12 cellular contexts compared by ENCODE assay signal in the genomic region with DNA sequence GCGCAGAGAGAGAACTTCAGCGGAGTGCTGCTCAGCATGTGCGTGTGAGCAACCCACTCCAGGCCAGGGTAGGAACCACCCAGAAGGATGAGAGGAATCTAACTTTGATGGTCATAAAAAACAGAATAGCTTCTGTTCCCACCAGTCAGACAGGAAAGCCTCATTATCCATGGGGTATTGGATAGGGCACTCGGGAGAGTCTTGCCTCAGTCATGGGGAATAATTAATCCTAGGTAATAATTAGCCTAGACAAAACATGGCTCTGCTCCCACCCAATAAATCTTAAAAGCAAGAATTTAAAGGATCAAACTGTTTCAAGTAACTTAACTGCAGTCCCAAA. TPM values are rescaled to one million over a fixed set of nuclear protein-coding genes. Genes with fewer than 3 reads are reported as not detected.
A peak's percentile ranks its signal among the peaks of the same experiment; 100 is the strongest.
DNase-seq lines count a peak whose midpoint lies in the region; ATAC-seq and TF ChIP-seq lines count a peak whose summit lies in the region.
"Had no signal": no experiment of that assay in that cellular context is flagged by ENCODE, and none has a peak within 500 bp of the region (broad histone marks: within the 10 kb centered on the region; RNA-seq: fewer than 3 reads in every experiment).

No MANE protein-coding gene starts in this region.

- H3K27me3 Mint-ChIP-seq in activated naive CD8-positive, alpha-beta T cell treated with anti-CD3 and anti-CD28 coated beads, Interleukin-2, amount 50 U/mL, for 24 hours, result peaks cover 7% of the 10 kb centered on the region

- H3K4me1 ChIP-seq in ascending aorta, result no peaks in the 10 kb centered on the region
- H3K4me1 ChIP-seq in iPS-15b (ENCODE audit: control insufficient read depth, insufficient read depth, low read length), result no peaks in the 10 kb centered on the region
- peaks cover 5 to 9% of the 10 kb centered on the region in 2 experiments for H3K4me1 ChIP-seq in trophoblast cell (ENCODE audit: control insufficient read depth in 1 of 2, insufficient read depth in 2 of 2, low read length in 2 of 2)

- no peak overlapping the region for H3K4ac ChIP-seq in trophoblast cell (ENCODE audit: low read depth, low read length)

- DNase-seq in BJ (ENCODE audit: low read depth) (no peak), ascending aorta (ENCODE audit: low spot score in 2 of 2) (no peak), trophoblast cell (no peak), NCI-H187 treated with DMSO at 0.1 percent for 48 hours (lab: John Stamatoyannopoulos, UW) (no peak)
- no peak for DNase-seq in activated naive CD4-positive, alpha-beta T cell treated with anti-CD3 and anti-CD28 coated beads, Interleukin-2, amount 50 U/mL, for 72 hours (ENCODE audit: low spot score in 2 of 2)
- DNase-seq in activated naive CD8-positive, alpha-beta T cell treated with anti-CD3 and anti-CD28 coated beads, Interleukin-2, amount 50 U/mL, for 24 hours, result no peak
- DNase-seq: amniotic stem cell; CD4-positive, CD25-positive, alpha-beta regulatory T cell; NCI-H1092 had no signal

- H2AK5ac ChIP-seq in trophoblast cell (ENCODE audit: low read length), result no peak overlapping the region

- H3K27ac Mint-ChIP-seq in activated naive CD4-positive, alpha-beta T cell treated with anti-CD3 and anti-CD28 coated beads, Interleukin-2, amount 50 U/mL, for 72 hours, result no peak overlapping the region
- no peak overlapping the region for H3K27ac Mint-ChIP-seq in activated naive CD8-positive, alpha-beta T cell treated with anti-CD3 and anti-CD28 coated beads, Interleukin-2, amount 50 U/mL, for 24 hours
- H3K27ac Mint-ChIP-seq: CD4-positive, CD25-positive, alpha-beta regulatory T cell had no signal

- no peaks in the 10 kb centered on the region for H3K9me3 ChIP-seq in ascending aorta
- H3K9me3 ChIP-seq in iPS-15b (ENCODE audit: control insufficient read depth, insufficient read depth, low read length), result no peaks in the 10 kb centered on the region
- H3K9me3 ChIP-seq in trophoblast cell (ENCODE audit: insufficient read depth, low read depth, low read length), result no peaks in the 10 kb centered on the region

- H3K36me3 Mint-ChIP-seq in activated naive CD4-positive, alpha-beta T cell treated with anti-CD3 and anti-CD28 coated beads, Interleukin-2, amount 50 U/mL, for 72 hours, result no peaks in the 10 kb centered on the region
- H3K36me3 Mint-ChIP-seq in activated naive CD8-positive, alpha-beta T cell treated with anti-CD3 and anti-CD28 coated beads, Interleukin-2, amount 50 U/mL, for 24 hours (ENCODE audit: low read depth), result no peaks in the 10 kb centered on the region
- H3K36me3 Mint-ChIP-seq: CD4-positive, CD25-positive, alpha-beta regulatory T cell had no signal

- peaks cover 3% of the 10 kb centered on the region for H3K79me2 ChIP-seq in trophoblast cell (ENCODE audit: control insufficient read depth, insufficient read depth, low read length, poor library complexity)

- no peak overlapping the region for H3K18ac ChIP-seq in trophoblast cell (ENCODE audit: low read length)

- H3K14ac ChIP-seq in trophoblast cell (ENCODE audit: low read length), result no peak overlapping the region

- H2AFZ ChIP-seq in trophoblast cell (ENCODE audit: insufficient read depth, low read length, poor library complexity), result peak overlapping the region; percentile 38

- no peak overlapping the region for H2BK12ac ChIP-seq in trophoblast cell (ENCODE audit: low read length)

- no peaks in the 10 kb centered on the region for H3K27me3 ChIP-seq in BJ (ENCODE audit: control insufficient read depth, insufficient read depth, low read length)
- no peaks in the 10 kb centered on the region for H3K27me3 ChIP-seq in ascending aorta
- no peaks in the 10 kb centered on the region for H3K27me3 ChIP-seq in iPS-15b (ENCODE audit: control insufficient read depth, insufficient read depth, low read length)
- H3K27me3 ChIP-seq in trophoblast cell (ENCODE audit: insufficient read depth, low read length), result no peaks in the 10 kb centered on the region

- H4K12ac ChIP-seq in trophoblast cell (ENCODE audit: low read depth, low read length), result peak overlapping the region; percentile 6

- no peak overlapping the region for H4K91ac ChIP-seq in trophoblast cell (ENCODE audit: low read depth, low read length)

- POLR2A ChIA-PET in BJ (lab: Charles Lee), result interaction anchor here (1.0 kb wide), 1 partner anchor 11 kb away, joined by 4 read pairs; no protein-coding TSS in a partner anchor

- peak overlapping the region; percentile 38 for H2BK120ac ChIP-seq in trophoblast cell (ENCODE audit: insufficient read depth, low read length, poor library complexity)

- no CpG with 5 or more reads among the region's 4 CpGs for WGBS in trophoblast cell (ENCODE audit: extremely low coverage, insufficient coverage, insufficient read length)

- peak overlapping the region; percentile 24; the same call in 1 of the 2 replicates for H3K4me3 ChIP-seq in BJ (ENCODE audit: low read depth, low read length)
- peak overlapping the region; percentile 37 to 56 for H3K4me3 ChIP-seq in ascending aorta
- peak overlapping the region; percentile 33 for H3K4me3 ChIP-seq in iPS-15b (ENCODE audit: low read depth, low read length)
- H3K4me3 ChIP-seq in trophoblast cell (ENCODE audit: low read depth, low read length), result no peak overlapping the region

- intact Hi-C loops in ascending aorta (cut with DNase I), result no loop called here

- H3K36me3 ChIP-seq in BJ (ENCODE audit: control insufficient read depth, insufficient read depth, low read length) (no peaks in the 10 kb centered on the region), ascending aorta (no peaks in the 10 kb centered on the region), iPS-15b (ENCODE audit: control insufficient read depth, insufficient read depth, low read length) (no peaks in the 10 kb centered on the region), trophoblast cell (ENCODE audit: control insufficient read depth in 1 of 2, insufficient read depth in 2 of 2, low read length in 2 of 2) (no peaks in the 10 kb centered on the region)

- H3K23ac ChIP-seq in trophoblast cell (ENCODE audit: low read length), result no peak overlapping the region

- H3K79me1 ChIP-seq in trophoblast cell (ENCODE audit: low read length), result peaks cover 5% of the 10 kb centered on the region

- no peak overlapping the region for H2BK5ac ChIP-seq in trophoblast cell (ENCODE audit: low read depth, low read length, poor library complexity)

- H3K27ac ChIP-seq in ascending aorta (no peak overlapping the region), trophoblast cell (ENCODE audit: low read depth, low read length) (no peak overlapping the region)

- no peak overlapping the region for H3K4me3 Mint-ChIP-seq in activated naive CD8-positive, alpha-beta T cell treated with anti-CD3 and anti-CD28 coated beads, Interleukin-2, amount 50 U/mL, for 24 hours
- H3K4me3 Mint-ChIP-seq: CD4-positive, CD25-positive, alpha-beta regulatory T cell had no signal

- H3K9ac ChIP-seq in iPS-15b (ENCODE audit: low read depth, low read length) (no peak overlapping the region), trophoblast cell (ENCODE audit: low read length) (no peak overlapping the region)

- H4K8ac ChIP-seq in trophoblast cell (ENCODE audit: low read depth, low read length), result peak overlapping the region; percentile 17

- peaks cover 11% of the 10 kb centered on the region for H3K4me1 Mint-ChIP-seq in activated naive CD8-positive, alpha-beta T cell treated with anti-CD3 and anti-CD28 coated beads, Interleukin-2, amount 50 U/mL, for 24 hours

- ATAC-seq in activated naive CD4-positive, alpha-beta T cell treated with anti-CD3 and anti-CD28 coated beads, Interleukin-2, amount 50 U/mL, for 72 hours, result no peak
- ATAC-seq in activated naive CD8-positive, alpha-beta T cell treated with anti-CD3 and anti-CD28 coated beads, Interleukin-2, amount 50 U/mL, for 24 hours, result no peak
- ATAC-seq in HG03139 (IDR thresholded peaks at IDR 0.05; ENCODE audit: unreplicated experiment), result no peak
- ATAC-seq: activated CD4-positive, CD25-positive, alpha-beta regulatory T cell treated with anti-CD3 and anti-CD28 coated beads, Interleukin-2, amount 50 U/mL, for 24 hours had no signal

- H3K4me2 ChIP-seq in trophoblast cell (ENCODE audit: low read length), result peak overlapping the region; percentile 42

- no peaks in the 10 kb centered on the region for H3K9me3 Mint-ChIP-seq in activated naive CD4-positive, alpha-beta T cell treated with anti-CD3 and anti-CD28 coated beads, Interleukin-2, amount 50 U/mL, for 72 hours
- H3K9me3 Mint-ChIP-seq in activated naive CD8-positive, alpha-beta T cell treated with anti-CD3 and anti-CD28 coated beads, Interleukin-2, amount 50 U/mL, for 24 hours, result no peaks in the 10 kb centered on the region
- H3K9me3 Mint-ChIP-seq: CD4-positive, CD25-positive, alpha-beta regulatory T cell had no signal

- TF ChIP-seq CTCF in BJ (IDR thresholded peaks at IDR 0.05; ENCODE audit: insufficient read depth, low read depth, low read length) (no peak), ascending aorta (IDR thresholded peaks at IDR 0.05) (no peak)

- CTCF ChIA-PET in BJ (lab: Yijun Ruan, JAX), result interaction anchor here (0.6 to 1.5 kb wide), 5 partner anchors 9 to 105 kb away, joined by 3 to 4 read pairs (median 3); no protein-coding TSS in a partner anchor

RNA-seq across cellular contexts. Expression of gene LDLRAD1, which starts 35.3 kb away (rescaled TPM):
- not detected in 2 replicates for polyA plus RNA-seq in BJ (2011; rRNA removed)
- not detected in 2 replicates for polyA minus RNA-seq in BJ (2011; rRNA and poly(A)+ RNA removed)
- not detected for total RNA-seq in ascending aorta
- polyA plus RNA-seq in trophoblast cell (2013), result not detected in 2 replicates
- total RNA-seq in activated naive CD4-positive, alpha-beta T cell treated with anti-CD3 and anti-CD28 coated beads, Interleukin-2, amount 50 U/mL, for 72 hours, result not detected
- total RNA-seq: CD4-positive, CD25-positive, alpha-beta regulatory T cell had no signal
- polyA plus RNA-seq: CD4-positive, CD25-positive, alpha-beta regulatory T cell had no signal

RNA-seq across cellular contexts. Expression of gene LRRC42, which starts 36.6 kb away (rescaled TPM):
- polyA plus RNA-seq in BJ (2011; rRNA removed), result 52.9 and 54.6 TPM in 2 replicates
- polyA minus RNA-seq in BJ (2011; rRNA and poly(A)+ RNA removed), result 16.2 and 27.7 TPM in 2 replicates
- total RNA-seq in ascending aorta, result 28.2 TPM
- 36.9 and 39.5 TPM in 2 replicates for polyA plus RNA-seq in trophoblast cell (2013)
- 10 to 100 TPM; 31.6 to 35.8 TPM for total RNA-seq in activated naive CD4-positive, alpha-beta T cell treated with anti-CD3 and anti-CD28 coated beads, Interleukin-2, amount 50 U/mL, for 72 hours

RNA-seq across cellular contexts. Expression of gene IFT25, which starts 37.2 kb away (rescaled TPM):
- 12.8 and 38.3 TPM in 2 replicates for polyA plus RNA-seq in BJ (2011; rRNA removed)
- polyA minus RNA-seq in BJ (2011; rRNA and poly(A)+ RNA removed), result 2.2 and 3.0 TPM in 2 replicates
- not detected for total RNA-seq in ascending aorta
- polyA plus RNA-seq in trophoblast cell (2013), result 38.6 and 39.1 TPM in 2 replicates
- 10 to 100 TPM; 61.3 to 73.0 TPM for total RNA-seq in activated naive CD4-positive, alpha-beta T cell treated with anti-CD3 and anti-CD28 coated beads, Interleukin-2, amount 50 U/mL, for 72 hours

Comparison
In these comparisons a context has a peak if more than half of its experiments do, and no peak if none do; other contexts are left out.
1. RNA of gene IFT25, which starts 37.2 kb away (total RNA-seq): 61.3 to 73.0 TPM in activated naive CD4-positive, alpha-beta T cell treated with anti-CD3 and anti-CD28 coated beads, Interleukin-2, amount 50 U/mL, for 72 hours; not detected in ascending aorta (single experiment); every median in the first group is over 10 times any median in the second.